ENCODE assay signal across 8 cellular contexts in the genomic region with DNA sequence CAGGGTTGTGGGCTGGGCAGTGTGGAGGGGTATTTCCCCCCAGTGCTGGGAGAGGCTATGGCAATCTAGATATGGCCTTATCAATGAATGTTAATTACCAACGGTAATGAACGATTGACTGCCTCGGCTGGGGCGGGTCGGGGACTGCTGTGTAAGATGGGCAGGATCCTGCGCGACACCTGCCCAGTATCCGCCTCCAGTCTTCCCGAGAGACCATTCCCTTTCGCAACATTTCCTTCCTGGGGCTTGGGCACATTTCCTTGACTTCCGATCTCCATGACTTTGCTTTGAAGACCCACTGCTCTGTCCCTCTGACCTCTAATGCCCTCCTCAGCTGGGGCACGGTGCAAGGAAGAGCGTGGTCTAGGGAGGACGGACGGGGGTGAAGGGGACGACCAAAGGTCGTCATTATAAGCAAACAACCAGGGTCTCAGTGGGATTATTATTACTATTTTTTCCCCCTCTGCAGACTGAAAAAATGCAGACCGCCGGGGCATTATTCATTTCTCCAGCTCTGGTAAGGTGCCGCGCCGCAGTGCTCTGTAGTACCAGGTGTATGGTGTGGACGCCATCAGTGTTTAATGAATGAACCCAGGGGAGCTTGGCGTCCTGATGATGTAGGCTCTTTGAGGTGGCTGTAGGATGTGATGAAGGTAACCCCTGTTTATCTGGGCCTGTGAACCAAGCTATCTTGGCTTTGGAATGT. TPM values are rescaled to one million over a fixed set of nuclear protein-coding genes. Genes with fewer than 3 reads are reported as not detected.
DNase-seq lines count a peak whose midpoint lies in the region; ATAC-seq and TF ChIP-seq lines count a peak whose summit lies in the region.

No MANE protein-coding gene starts in this region.

- peaks cover 3 to 38% (median 3%) of the 10 kb centered on the region in 3 donors for H3K36me3 Mint-ChIP-seq in CD8-positive, alpha-beta memory T cell
- H3K36me3 Mint-ChIP-seq in central memory CD8-positive, alpha-beta T cell (ENCODE audit: insufficient read depth): peaks cover 28% of the 10 kb centered on the region

- no peak for TF ChIP-seq CTCF in KMS-11 (conservative IDR thresholded peaks at IDR 0.05; ENCODE audit: low read depth, low read length)

- no peaks in the 10 kb centered on the region for H3K27me3 ChIP-seq in CD8-positive, alpha-beta memory T cell (ENCODE audit: insufficient read depth, low read length, poor library complexity, severe bottlenecking)
- no peaks in the 10 kb centered on the region for H3K27me3 ChIP-seq in KMS-11 (ENCODE audit: insufficient read depth, low read depth)
- no peaks in the 10 kb centered on the region for H3K27me3 ChIP-seq in muscle layer of duodenum (ENCODE audit: low read depth, low read length)

- H3K9me3 ChIP-seq in CD8-positive, alpha-beta memory T cell (ENCODE audit: low read length): no peaks in the 10 kb centered on the region
- no peaks in the 10 kb centered on the region for H3K9me3 ChIP-seq in muscle layer of duodenum (ENCODE audit: control insufficient read depth in 1 of 2, low read length in 2 of 2)

- H3K79me2 ChIP-seq in KMS-11 (ENCODE audit: insufficient read depth, low read depth): peaks cover 26% of the 10 kb centered on the region

- H3K4me1 ChIP-seq in CD8-positive, alpha-beta memory T cell (ENCODE audit: insufficient read depth, low read length): peaks cover 20% of the 10 kb centered on the region
- H3K4me1 ChIP-seq in KMS-11 (ENCODE audit: low read depth, poor library complexity, severe bottlenecking): peaks cover 40% of the 10 kb centered on the region
- H3K4me1 ChIP-seq in muscle layer of duodenum (ENCODE audit: control insufficient read depth in 1 of 2, insufficient read depth in 2 of 2, low read length in 2 of 2): peaks cover 10% of the 10 kb centered on the region in 2 donors

- H3K27me3 Mint-ChIP-seq in CD8-positive, alpha-beta memory T cell: no peaks in the 10 kb centered on the region
- no peaks in the 10 kb centered on the region for H3K27me3 Mint-ChIP-seq in central memory CD8-positive, alpha-beta T cell

- CTCF ChIA-PET in CD8-positive, alpha-beta memory T cell (lab: Charles Lee): interaction anchor here (1.0 to 2.6 kb wide), 5 partner anchors 9 to 15 kb away, joined by 3 to 13 read pairs (median 7); partner anchors contain the start of gene UBE2Z

- H3K36me3 ChIP-seq in CD8-positive, alpha-beta memory T cell (ENCODE audit: insufficient read depth, low read length): peaks cover 8% of the 10 kb centered on the region
- H3K36me3 ChIP-seq in KMS-11 (ENCODE audit: insufficient read depth) (no peaks in the 10 kb centered on the region; the same call in 1 of the 2 replicates), muscle layer of duodenum (ENCODE audit: control insufficient read depth in 1 of 2, insufficient read depth in 2 of 2, low read length in 2 of 2) (peaks cover 12 to 27% of the 10 kb centered on the region in 2 donors)

- peak overlapping the region; percentile 85 to 99 (median 98) for H3K27ac Mint-ChIP-seq in CD8-positive, alpha-beta memory T cell
- peak overlapping the region; percentile 94 for H3K27ac Mint-ChIP-seq in central memory CD8-positive, alpha-beta T cell (ENCODE audit: low read depth)

- no peaks in the 10 kb centered on the region for H3K9me3 Mint-ChIP-seq in CD8-positive, alpha-beta memory T cell
- no peaks in the 10 kb centered on the region for H3K9me3 Mint-ChIP-seq in central memory CD8-positive, alpha-beta T cell

- peak in 1 of 5 donors; percentile 52 for DNase-seq in CD8-positive, alpha-beta memory T cell
- DNase-seq in central memory CD8-positive, alpha-beta T cell (ENCODE audit: low spot score in 2 of 2): no peak
- DNase-seq in H4 (ENCODE audit: low spot score): no peak
- DNase-seq in AG08395 (ENCODE audit: low spot score): no peak
- no peak for DNase-seq in NCI-H226
- DNase-seq in middle frontal gyrus (ENCODE audit: extremely low spot score, low spot score): no peak

- POLR2A ChIA-PET in CD8-positive, alpha-beta memory T cell (lab: Charles Lee): interaction anchor here (0.5 to 2.6 kb wide), 6 partner anchors 15 to 79 kb away, joined by 3 to 35 read pairs (median 4); partner anchors contain the start of genes SNF8 and UBE2Z

- peak overlapping the region; percentile 71 for H3K4me3 ChIP-seq in CD8-positive, alpha-beta memory T cell (ENCODE audit: low read length)
- H3K4me3 ChIP-seq in KMS-11 (IDR thresholded peaks at IDR 0.05; ENCODE audit: insufficient read depth, low read depth, low read length) (peak overlapping the region; percentile 56), muscle layer of duodenum (ENCODE audit: low read depth in 1 of 2, low read length in 2 of 2) (peak overlapping the region; percentile 84 to 98)

- peak overlapping the region; percentile 81 for H3K4me2 ChIP-seq in KMS-11

- peak overlapping the region; percentile 84 for H3K27ac ChIP-seq in CD8-positive, alpha-beta memory T cell (ENCODE audit: low read depth, low read length)
- H3K27ac ChIP-seq in KMS-11: peak overlapping the region; percentile 71
- H3K27ac ChIP-seq in muscle layer of duodenum (ENCODE audit: low read length): peak overlapping the region; percentile 92

- peak overlapping the region; percentile 14; the same call in 1 of the 2 replicates for H2AFZ ChIP-seq in KMS-11 (ENCODE audit: low read depth)

- H3K9ac ChIP-seq in KMS-11: peak overlapping the region; percentile 74

- peak; percentile 47 for ATAC-seq in central memory CD8-positive, alpha-beta T cell (replicated peaks; ENCODE audit: extremely low read depth, poor library complexity, severe bottlenecking)

- H4K20me1 ChIP-seq in KMS-11 (ENCODE audit: insufficient read depth): no peaks in the 10 kb centered on the region

- peaks cover 24 to 31% (median 29%) of the 10 kb centered on the region in 3 donors for H3K4me1 Mint-ChIP-seq in CD8-positive, alpha-beta memory T cell
- H3K4me1 Mint-ChIP-seq in central memory CD8-positive, alpha-beta T cell: peaks cover 22% of the 10 kb centered on the region

- H3K4me3 Mint-ChIP-seq in CD8-positive, alpha-beta memory T cell: peak overlapping the region; percentile 77 to 94 (median 92)
- H3K4me3 Mint-ChIP-seq in central memory CD8-positive, alpha-beta T cell: peak overlapping the region; percentile 88

RNA-seq across cellular contexts. Expression of gene ATP5MC1, which starts 0.5 kb away (rescaled TPM):
- total RNA-seq in CD8-positive, alpha-beta memory T cell: 100 to 1,000 TPM; 131 to 138 TPM
- 143 TPM for polyA plus RNA-seq in CD8-positive, alpha-beta memory T cell
- total RNA-seq in H4 (2014; rRNA removed; shearing (Covaris generic)): 214 and 312 TPM in 2 replicates

RNA-seq across cellular contexts. Expression of gene UBE2Z, which starts 15.1 kb away (rescaled TPM):
- 100 to 1,000 TPM; 100 to 103 TPM for total RNA-seq in CD8-positive, alpha-beta memory T cell
- polyA plus RNA-seq in CD8-positive, alpha-beta memory T cell: 74.7 TPM
- total RNA-seq in H4 (2014; rRNA removed; shearing (Covaris generic)): 48.2 and 60.8 TPM in 2 replicates

RNA-seq across cellular contexts. Expression of gene SNF8, which starts 51.5 kb away (rescaled TPM):
- total RNA-seq in CD8-positive, alpha-beta memory T cell: 100 to 1,000 TPM; 151 to 161 TPM
- 113 TPM for polyA plus RNA-seq in CD8-positive, alpha-beta memory T cell
- 101 and 191 TPM in 2 replicates for total RNA-seq in H4 (2014; rRNA removed; shearing (Covaris generic))
